9 cellular contexts compared by ENCODE assay signal in genomic region chr16:89422905-89423630, GRCh38.
DNase-seq lines count a peak whose midpoint lies in the region; ATAC-seq and TF ChIP-seq lines count a peak whose summit lies in the region.
"Had no signal": no experiment of that assay in that cellular context is flagged by ENCODE, and none has a peak within 500 bp of the region (broad histone marks: within the 10 kb centered on the region; RNA-seq: fewer than 3 reads in every experiment).

No MANE protein-coding gene starts in this region.

- no peak for TF ChIP-seq EP300 in ovary (IDR thresholded peaks at IDR 0.05)

- TF ChIP-seq POLR2A in ovary (IDR thresholded peaks at IDR 0.05): no peak

- intact Hi-C loops in ovary (cut with DNase I): no loop called here

- H4K20me1 ChIP-seq in DND-41 (ENCODE audit: insufficient read depth, low read length): peaks cover 97% of the 10 kb centered on the region

- peak; percentile 52; the same call in 2 of the 3 replicates for ATAC-seq in DND-41 (ENCODE audit: insufficient read depth, low read depth)
- peak; percentile 73 for ATAC-seq in GM21528 (IDR thresholded peaks at IDR 0.05; ENCODE audit: low FRiP score, unreplicated experiment)
- peak; percentile 64 for ATAC-seq in left lobe of liver

- H3K79me2 ChIP-seq in DND-41 (ENCODE audit: insufficient read depth, low read length): peaks cover 99% of the 10 kb centered on the region

- TF ChIP-seq CTCF in DND-41 (IDR thresholded peaks at IDR 0.05; ENCODE audit: borderline replicate concordance, extremely low read depth, low read length, poor library complexity, severe bottlenecking) (no peak), ovary (IDR thresholded peaks at IDR 0.05) (no peak)

- H3K9me3 ChIP-seq in DND-41 (ENCODE audit: insufficient read depth, low read length, severe bottlenecking): no peaks in the 10 kb centered on the region
- no peaks in the 10 kb centered on the region for H3K9me3 ChIP-seq in stomach smooth muscle (ENCODE audit: control insufficient read depth in 2 of 2, low read length in 2 of 2)
- H3K9me3 ChIP-seq in ovary: no peaks in the 10 kb centered on the region
- no peaks in the 10 kb centered on the region for H3K9me3 ChIP-seq in HAP-1

- DNase-seq in DND-41 (no peak), M059J (ENCODE audit: low read depth) (peak; percentile 86), activated gamma-delta T cell (lab: John Stamatoyannopoulos, UW) (peak; percentile 43), left lobe of liver (ENCODE audit: low spot score) (no peak), ovary (no peak), HAP-1 (ENCODE audit: low spot score in 2 of 2) (no peak)

- H3K27me3 ChIP-seq in DND-41 (ENCODE audit: insufficient read depth, low read length, poor library complexity) (no peaks in the 10 kb centered on the region), stomach smooth muscle (ENCODE audit: control insufficient read depth in 1 of 2, insufficient read depth in 2 of 2, low read length in 2 of 2) (no peaks in the 10 kb centered on the region), ovary (no peaks in the 10 kb centered on the region), HAP-1 (ENCODE audit: low read depth) (no peaks in the 10 kb centered on the region)

- H3K27ac ChIP-seq in DND-41 (ENCODE audit: low read length) (no peak overlapping the region), stomach smooth muscle (ENCODE audit: low read length) (peak overlapping the region; percentile 0), ovary (no peak overlapping the region)

- H3K36me3 ChIP-seq in DND-41 (ENCODE audit: insufficient read depth, low read length) (peaks cover 75% of the 10 kb centered on the region), stomach smooth muscle (ENCODE audit: control insufficient read depth in 2 of 2, insufficient read depth in 2 of 2, low read length in 2 of 2) (no peaks in the 10 kb centered on the region), ovary (no peaks in the 10 kb centered on the region), HAP-1 (replicated peaks) (peaks cover 23% of the 10 kb centered on the region)

- no peak overlapping the region for H3K4me2 ChIP-seq in DND-41 (ENCODE audit: insufficient read depth, low read length)

- 22 to 34% (median 24%) methylated on average over 16 of the region's 16 CpGs for WGBS in ovary, 3 donors

- H3K4me3 ChIP-seq in DND-41 (ENCODE audit: low read depth in 1 of 2, low read length in 2 of 2): no peak overlapping the region
- H3K4me3 ChIP-seq in stomach smooth muscle (ENCODE audit: low read length in 2 of 2): peak overlapping the region; percentile 20 to 44
- H3K4me3 ChIP-seq in ovary: no peak overlapping the region
- no peak overlapping the region for H3K4me3 ChIP-seq in HAP-1
- H3K4me3 ChIP-seq: lung had no signal

- H2AFZ ChIP-seq in DND-41 (ENCODE audit: low read depth, low read length): no peak overlapping the region

- no peak overlapping the region for H3K9ac ChIP-seq in DND-41 (ENCODE audit: low read depth, low read length)
- H3K9ac ChIP-seq in stomach smooth muscle (ENCODE audit: low read length in 2 of 2): no peak overlapping the region

- H3K4me1 ChIP-seq in DND-41 (ENCODE audit: insufficient read depth, low read length) (no peaks in the 10 kb centered on the region), stomach smooth muscle (ENCODE audit: control insufficient read depth, insufficient read depth, low read length) (peaks cover 14% of the 10 kb centered on the region), ovary (ENCODE audit: insufficient read depth) (peaks cover 25% of the 10 kb centered on the region), HAP-1 (no peaks in the 10 kb centered on the region; the same call in 1 of the 2 replicates)

- in situ Hi-C loops in HAP-1 (cut with MboI; ENCODE audit: low sequenced_read_pairs): no loop called here

Comparison
In these comparisons a context has a peak if more than half of its experiments do, and no peak if none do; other contexts are left out.
1. DNase-seq: peak in M059J (single experiment) and activated gamma-delta T cell (single experiment); none in DND-41 (single experiment), left lobe of liver (single experiment), ovary (0 of 5) and HAP-1 (0 of 2).
2. H3K4me3 ChIP-seq: peak in stomach smooth muscle (2 of 2); none in DND-41 (0 of 2), ovary (single experiment) and HAP-1 (single experiment).
3. Peak in every context shown above with its lines, with median percentiles within 50 percentile points of each other: ATAC-seq.